8 cellular contexts compared by ENCODE assay signal in the genomic region with DNA sequence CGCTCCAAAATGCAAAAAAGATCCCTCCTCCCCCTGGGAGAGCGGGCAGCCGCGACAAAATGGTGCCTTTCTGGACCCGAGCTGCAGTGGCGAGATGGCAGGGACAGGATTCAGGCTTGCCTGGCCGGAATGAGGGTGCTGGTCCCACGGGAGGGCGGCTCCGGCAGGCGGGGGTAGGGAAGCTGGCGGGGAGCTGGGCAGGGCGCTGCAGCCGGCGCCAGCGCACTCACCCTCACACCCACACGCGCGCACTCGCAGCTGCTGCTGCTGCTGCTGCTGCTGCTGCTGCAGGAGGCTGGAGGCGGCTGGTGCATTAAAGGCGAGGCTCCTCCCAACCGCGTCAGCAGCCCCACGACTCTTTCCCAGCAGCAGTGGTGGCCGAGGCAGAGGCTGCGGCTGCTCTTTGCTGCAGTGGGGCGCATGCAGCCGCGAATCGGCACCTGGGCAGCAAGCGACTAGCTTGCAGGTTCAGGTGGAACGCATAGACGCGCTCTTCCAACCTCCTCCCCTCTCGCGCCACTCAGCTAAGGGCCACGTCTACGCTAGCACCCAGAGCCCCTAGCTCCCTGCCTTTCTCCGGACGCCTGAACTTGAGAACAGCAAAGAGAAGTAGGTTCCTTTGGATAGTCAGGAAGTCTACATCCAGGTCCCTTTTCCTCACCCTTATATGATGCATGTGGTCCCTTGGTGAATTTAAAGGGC. TPM values are rescaled to one million over a fixed set of nuclear protein-coding genes. Genes with fewer than 3 reads are reported as not detected.
DNase-seq lines count a peak whose midpoint lies in the region; ATAC-seq and TF ChIP-seq lines count a peak whose summit lies in the region.

A gene (minus strand): TSS at position 287 of the 702 bp plus-strand sequence.

- H3K27me3 ChIP-seq in lung (ENCODE audit: control insufficient read depth, insufficient read depth): peaks cover 3% of the 10 kb centered on the region

- peak within 1 kb of the TSS; percentile 7 for H3K4me3 ChIP-seq in lung

- H3K4me1 ChIP-seq in lung (ENCODE audit: control insufficient read depth in 2 of 2, insufficient read depth in 2 of 2, low read length in 2 of 2): peaks cover 0 to 10% of the 10 kb centered on the region in 2 donors

- no peak for TF ChIP-seq CTCF in lung (IDR thresholded peaks at IDR 0.05; ENCODE audit: control extremely low read depth, extremely low read depth)

- 1 to 2% methylated on average over 36 to 41 of the region's 41 CpGs for WGBS in lung, 2 donors

- ATAC-seq in GM18868 (IDR thresholded peaks at IDR 0.05; ENCODE audit: unreplicated experiment) (peak; percentile 64), lung (ENCODE audit: insufficient read depth, low FRiP score) (no peak), HG02973 (IDR thresholded peaks at IDR 0.05; ENCODE audit: unreplicated experiment) (no peak), HG02885 (IDR thresholded peaks at IDR 0.05; ENCODE audit: poor library complexity, unreplicated experiment) (no peak)

- peaks cover 0 to 3% of the 10 kb centered on the region in 2 donors for H3K9me3 ChIP-seq in lung (ENCODE audit: control insufficient read depth in 2 of 2, insufficient read depth in 1 of 2, low read length in 1 of 2)

- no peaks in the 10 kb centered on the region for H3K36me3 ChIP-seq in lung (ENCODE audit: control insufficient read depth in 2 of 2, insufficient read depth in 2 of 2, low read length in 2 of 2)

- peak; percentile 42 for DNase-seq in NCI-H1105 treated with DMSO at 0.1 percent for 48 hours (lab: John Stamatoyannopoulos, UW)
- DNase-seq in activated CD4-positive, alpha-beta T cell treated with anti-CD3 and anti-CD28 coated beads, Interleukin-2, amount 50 U/mL, for 4 hours: peak; percentile 34 to 38
- DNase-seq in ecto neural progenitor cell (ENCODE audit: low spot score): peak; percentile 83
- no peak for DNase-seq in lung (ENCODE audit: low spot score)
- peak; percentile 21 to 46 for DNase-seq in stimulated activated CD8-positive, alpha-beta memory T cell treated with anti-CD3 and anti-CD28 coated beads, Interleukin-15, amount 100 ng/mL, for 48 hours (ENCODE audit: low read depth in 2 of 2)

- H3K27ac ChIP-seq in lung (ENCODE audit: low read depth in 1 of 2, low read length in 1 of 2): no peak within 1 kb of the TSS

RNA-seq across cellular contexts. Expression of the gene that starts here (rescaled TPM):
- 1 to 10 TPM in 1 of 2 donors, under 1 TPM in 1; 0.94 to 1.2 TPM for total RNA-seq in lung
- polyA plus RNA-seq in lung: under 1 TPM; 0.15 to 0.16 TPM
